In the genomic region with DNA sequence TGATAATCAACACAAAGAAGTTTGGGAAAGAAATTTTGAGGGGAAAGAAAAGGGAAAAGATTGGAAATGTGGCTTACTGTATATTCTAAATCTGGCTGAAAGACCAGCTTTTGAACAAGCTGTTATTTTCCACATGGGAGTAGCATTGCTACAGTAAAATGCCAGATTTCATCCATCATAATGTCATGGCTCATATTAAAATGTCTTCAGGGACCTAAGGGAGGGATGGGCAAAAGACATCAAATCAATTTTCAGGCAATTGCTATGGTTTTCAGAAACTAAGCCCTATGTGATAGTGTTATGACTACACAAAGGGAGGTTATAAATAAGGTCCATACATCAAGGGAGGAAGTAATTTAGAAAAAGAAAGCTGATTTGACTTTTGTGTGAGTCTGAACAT, we compare ENCODE assay signal across 35 cellular contexts.
"Had no signal": no experiment of that assay in that cellular context is flagged by ENCODE, and none has a peak within 500 bp of the region (broad histone marks: within the 10 kb centered on the region; RNA-seq: fewer than 3 reads in every experiment).

No MANE protein-coding gene starts in this region.

- H3K4me1 ChIP-seq: ascending aorta, breast epithelium had no signal

- H3K36me3 Mint-ChIP-seq: activated CD4-positive, alpha-beta memory T cell treated with anti-CD3 and anti-CD28 coated beads for 36 hours; activated naive CD4-positive, alpha-beta T cell treated with anti-CD3 and anti-CD28 coated beads, Interleukin-2, amount 10 ng/mL, durations not matched to agents 7 days and 5 days; activated naive CD4-positive, alpha-beta T cell treated with anti-CD3 and anti-CD28 coated beads, Interleukin-2, amount 50 U/mL, for 24 hours; activated naive CD8-positive, alpha-beta T cell; activated naive CD8-positive, alpha-beta T cell treated with anti-CD3 and anti-CD28 coated beads, Interleukin-2, amount 10 ng/mL, durations not matched to agents 7 days and 5 days had no signal

- H3K36me3 ChIP-seq: ascending aorta, brain microvascular endothelial cell, breast epithelium had no signal

- H3K27ac Mint-ChIP-seq: activated B cell treated with CpG ODN at 0.5 μM for 24 hours; activated CD4-positive, alpha-beta memory T cell treated with anti-CD3 and anti-CD28 coated beads for 36 hours; activated CD4-positive, alpha-beta T cell treated with anti-CD3 and anti-CD28 coated beads, Interleukin-2, amount 10 ng/mL, durations not matched to agents 24 days and 14 days; activated CD8-positive, alpha-beta T cell treated with anti-CD3 and anti-CD28 coated beads for 36 hours; activated naive CD4-positive, alpha-beta T cell treated with anti-CD3 and anti-CD28 coated beads, Interleukin-2, amount 10 ng/mL, durations not matched to agents 7 days and 5 days; activated naive CD4-positive, alpha-beta T cell treated with anti-CD3 and anti-CD28 coated beads, Interleukin-2, amount 50 U/mL, for 24 hours; activated naive CD8-positive, alpha-beta T cell; activated naive CD8-positive, alpha-beta T cell treated with anti-CD3 and anti-CD28 coated beads, Interleukin-2, amount 10 ng/mL, durations not matched to agents 7 days and 5 days; activated naive CD8-positive, alpha-beta T cell treated with anti-CD3 and anti-CD28 coated beads, Interleukin-2, amount 50 U/mL, for 24 hours; activated T-cell treated with anti-CD3 and anti-CD28 coated beads, Interleukin-2, amount 50 U/mL, for 72 hours; activated T-helper 1 cell treated with anti-CD3 and anti-CD28 coated beads, Interleukin-12 subunit alpha, Interleukin-12 subunit beta, Interleukin-2, Interleukin-4 antibody, amounts not matched to agents 30 ng/mL and 10 ng/mL and 1 ng/mL, durations not matched to agents 14 hours and 24 hours and 36 hours; activated T-helper 17 cell treated with anti-CD3 and anti-CD28 coated beads, Interleukin-2, amount 50 U/mL, for 72 hours; T-helper 1 cell treated with Interleukin-12 subunit alpha and Interleukin-12 subunit beta and Interleukin-4 antibody, amounts not matched to agents 30 μg/mL and 1 μg/mL, for 36 hours; T-helper 2 cell treated with Interferon-gamma antibody and Interleukin-4, amounts not matched to agents 5 μg/mL and 100 μg/mL, for 36 hours had no signal

- H3K4me1 Mint-ChIP-seq: activated B cell treated with CpG ODN at 0.5 μM for 24 hours; activated CD4-positive, alpha-beta T cell treated with anti-CD3 and anti-CD28 coated beads, Interleukin-2, amount 10 ng/mL, durations not matched to agents 24 days and 14 days; activated naive CD4-positive, alpha-beta T cell treated with anti-CD3 and anti-CD28 coated beads, Interleukin-2, amount 10 ng/mL, durations not matched to agents 7 days and 5 days; activated naive CD4-positive, alpha-beta T cell treated with anti-CD3 and anti-CD28 coated beads, Interleukin-2, amount 50 U/mL, for 24 hours; activated naive CD8-positive, alpha-beta T cell treated with anti-CD3 and anti-CD28 coated beads, Interleukin-2, amount 10 ng/mL, durations not matched to agents 7 days and 5 days; activated naive CD8-positive, alpha-beta T cell treated with anti-CD3 and anti-CD28 coated beads, Interleukin-2, amount 50 U/mL, for 24 hours; activated T-helper 17 cell treated with anti-CD3 and anti-CD28 coated beads, Interleukin-2, amount 50 U/mL, for 72 hours had no signal

- H3K4me3 Mint-ChIP-seq: activated B cell treated with CpG ODN at 0.5 μM for 24 hours; activated CD4-positive, alpha-beta memory T cell treated with anti-CD3 and anti-CD28 coated beads for 36 hours; activated CD4-positive, alpha-beta T cell treated with anti-CD3 and anti-CD28 coated beads, Interleukin-2, amount 10 ng/mL, durations not matched to agents 24 days and 14 days; activated CD8-positive, alpha-beta T cell treated with anti-CD3 and anti-CD28 coated beads for 36 hours; activated naive CD4-positive, alpha-beta T cell treated with anti-CD3 and anti-CD28 coated beads, Interleukin-2, amount 10 ng/mL, durations not matched to agents 7 days and 5 days; activated naive CD4-positive, alpha-beta T cell treated with anti-CD3 and anti-CD28 coated beads, Interleukin-2, amount 50 U/mL, for 24 hours; activated naive CD8-positive, alpha-beta T cell; activated naive CD8-positive, alpha-beta T cell treated with anti-CD3 and anti-CD28 coated beads, Interleukin-2, amount 10 ng/mL, durations not matched to agents 7 days and 5 days; activated naive CD8-positive, alpha-beta T cell treated with anti-CD3 and anti-CD28 coated beads, Interleukin-2, amount 50 U/mL, for 24 hours; activated T-cell treated with anti-CD3 and anti-CD28 coated beads, Interleukin-2, amount 50 U/mL, for 4 hours; activated T-cell treated with anti-CD3 and anti-CD28 coated beads, Interleukin-2, amount 50 U/mL, for 72 hours; activated T-helper 1 cell treated with anti-CD3 and anti-CD28 coated beads, Interleukin-12 subunit alpha, Interleukin-12 subunit beta, Interleukin-2, Interleukin-4 antibody, amounts not matched to agents 30 ng/mL and 10 ng/mL and 1 ng/mL, durations not matched to agents 14 hours and 24 hours and 36 hours; activated T-helper 17 cell treated with anti-CD3 and anti-CD28 coated beads, Interleukin-2, amount 50 U/mL, for 72 hours; T-helper 1 cell treated with Interleukin-12 subunit alpha and Interleukin-12 subunit beta and Interleukin-4 antibody, amounts not matched to agents 30 μg/mL and 1 μg/mL, for 36 hours; T-helper 2 cell treated with Interferon-gamma antibody and Interleukin-4, amounts not matched to agents 5 μg/mL and 100 μg/mL, for 36 hours had no signal

- ATAC-seq: activated CD8-positive, alpha-beta T cell treated with anti-CD3 and anti-CD28 coated beads for 36 hours; activated naive CD8-positive, alpha-beta T cell treated with anti-CD3 and anti-CD28 coated beads, Interleukin-2, amount 50 U/mL, for 24 hours; activated T-cell treated with anti-CD3 and anti-CD28 coated beads, Interleukin-2, amount 50 U/mL, for 4 hours; activated T-cell treated with anti-CD3 and anti-CD28 coated beads, Interleukin-2, amount 50 U/mL, for 72 hours; activated T-helper 17 cell treated with anti-CD3 and anti-CD28 coated beads, Interleukin-2, amount 50 U/mL, for 72 hours had no signal

- H3K9me3 Mint-ChIP-seq: activated B cell treated with CpG ODN at 0.5 μM for 24 hours; activated CD4-positive, alpha-beta memory T cell treated with anti-CD3 and anti-CD28 coated beads for 36 hours; activated CD4-positive, alpha-beta T cell treated with anti-CD3 and anti-CD28 coated beads, Interleukin-2, amount 10 ng/mL, durations not matched to agents 24 days and 14 days; activated CD8-positive, alpha-beta T cell treated with anti-CD3 and anti-CD28 coated beads for 36 hours; activated naive CD4-positive, alpha-beta T cell treated with anti-CD3 and anti-CD28 coated beads, Interleukin-2, amount 10 ng/mL, durations not matched to agents 7 days and 5 days; activated naive CD4-positive, alpha-beta T cell treated with anti-CD3 and anti-CD28 coated beads, Interleukin-2, amount 50 U/mL, for 24 hours; activated naive CD8-positive, alpha-beta T cell treated with anti-CD3 and anti-CD28 coated beads, Interleukin-2, amount 10 ng/mL, durations not matched to agents 7 days and 5 days; activated T-cell treated with anti-CD3 and anti-CD28 coated beads, Interleukin-2, amount 50 U/mL, for 4 hours; activated T-cell treated with anti-CD3 and anti-CD28 coated beads, Interleukin-2, amount 50 U/mL, for 72 hours; activated T-helper 1 cell treated with anti-CD3 and anti-CD28 coated beads, Interleukin-12 subunit alpha, Interleukin-12 subunit beta, Interleukin-2, Interleukin-4 antibody, amounts not matched to agents 30 ng/mL and 10 ng/mL and 1 ng/mL, durations not matched to agents 14 hours and 24 hours and 36 hours; activated T-helper 17 cell treated with anti-CD3 and anti-CD28 coated beads, Interleukin-2, amount 50 U/mL, for 72 hours; T-helper 1 cell treated with Interleukin-12 subunit alpha and Interleukin-12 subunit beta and Interleukin-4 antibody, amounts not matched to agents 30 μg/mL and 1 μg/mL, for 36 hours; T-helper 2 cell treated with Interferon-gamma antibody and Interleukin-4, amounts not matched to agents 5 μg/mL and 100 μg/mL, for 36 hours had no signal

- H3K27me3 Mint-ChIP-seq: activated B cell treated with CpG ODN at 0.5 μM for 24 hours; activated CD4-positive, alpha-beta memory T cell treated with anti-CD3 and anti-CD28 coated beads for 36 hours; activated CD4-positive, alpha-beta T cell treated with anti-CD3 and anti-CD28 coated beads, Interleukin-2, amount 10 ng/mL, durations not matched to agents 24 days and 14 days; activated naive CD4-positive, alpha-beta T cell treated with anti-CD3 and anti-CD28 coated beads, Interleukin-2, amount 10 ng/mL, durations not matched to agents 7 days and 5 days; activated naive CD8-positive, alpha-beta T cell; activated naive CD8-positive, alpha-beta T cell treated with anti-CD3 and anti-CD28 coated beads, Interleukin-2, amount 10 ng/mL, durations not matched to agents 7 days and 5 days; activated T-helper 17 cell treated with anti-CD3 and anti-CD28 coated beads, Interleukin-2, amount 50 U/mL, for 72 hours had no signal

- DNase-seq: activated B cell treated with CpG ODN at 0.5 μM for 24 hours; activated CD4-positive, alpha-beta memory T cell treated with anti-CD3 and anti-CD28 coated beads for 36 hours; activated CD4-positive, alpha-beta T cell treated with anti-CD3 and anti-CD28 coated beads for 4 hours; activated CD4-positive, alpha-beta T cell treated with anti-CD3 and anti-CD28 coated beads, Interleukin-2, amount 10 ng/mL, durations not matched to agents 24 days and 14 days; activated CD4-positive, alpha-beta T cell treated with anti-CD3 and anti-CD28 coated beads, Interleukin-2, amount 50 U/mL, for 1 hour; activated CD4-positive, alpha-beta T cell treated with anti-CD3 and anti-CD28 coated beads, Interleukin-2, amount 50 U/mL, for 4 hours; activated CD4-positive, CD25-positive, alpha-beta regulatory T cell treated with anti-CD3 and anti-CD28 coated beads, Interleukin-2, amount 50 U/mL, for 72 hours; activated CD8-positive, alpha-beta memory T cell treated with anti-CD3 and anti-CD28 coated beads, Interleukin-2, amount 50 U/mL, for 4 hours; activated CD8-positive, alpha-beta T cell treated with anti-CD3 and anti-CD28 coated beads for 36 hours; activated effector memory CD4-positive, alpha-beta T cell treated with Interleukin-2 at 50 U/mL for 16 hours; activated gamma-delta T cell; activated naive CD4-positive, alpha-beta T cell treated with anti-CD3 and anti-CD28 coated beads, Interleukin-2, amount 10 ng/mL, durations not matched to agents 7 days and 5 days; activated naive CD4-positive, alpha-beta T cell treated with Interleukin-2 at 50 U/mL for 16 hours; activated naive CD8-positive, alpha-beta T cell treated with anti-CD3 and anti-CD28 coated beads, Interleukin-2, amount 10 ng/mL, durations not matched to agents 7 days and 5 days; activated naive CD8-positive, alpha-beta T cell treated with anti-CD3 and anti-CD28 coated beads, Interleukin-2, amount 50 U/mL, for 24 hours; activated T-cell treated with anti-CD3 and anti-CD28 coated beads for 4 hours; activated T-cell treated with anti-CD3 and anti-CD28 coated beads, Interleukin-2, amount 50 U/mL, for 1 hour; activated T-cell treated with anti-CD3 and anti-CD28 coated beads, Interleukin-2, amount 50 U/mL, for 4 hours; activated T-cell treated with anti-CD3 and anti-CD28 coated beads, Interleukin-2, amount 50 U/mL, for 72 hours; amygdala; anterior cingulate cortex; brain microvascular endothelial cell; central memory CD4-positive, alpha-beta T cell; T-helper 1 cell; T-helper 2 cell; T-helper 9 cell had no signal

- H3K4me3 ChIP-seq: ascending aorta, breast epithelium had no signal

- H3K27me3 ChIP-seq: ascending aorta, brain microvascular endothelial cell, breast epithelium had no signal

- H3K27ac ChIP-seq: ascending aorta, brain microvascular endothelial cell, breast epithelium, VCaP had no signal
